9 cellular contexts compared by ENCODE assay signal in genomic region chr7:81447351-81447952, GRCh38.
DNase-seq lines count a peak whose midpoint lies in the region; ATAC-seq and TF ChIP-seq lines count a peak whose summit lies in the region.
"Had no signal": no experiment of that assay in that cellular context is flagged by ENCODE, and none has a peak within 500 bp of the region (broad histone marks: within the 10 kb centered on the region; RNA-seq: fewer than 3 reads in every experiment).

No MANE protein-coding gene starts in this region.

- DNase-seq in AG04450 (ENCODE audit: low read depth, low spot score) (peak; percentile 15), HFF-Myc (ENCODE audit: extremely low read depth, low read depth) (peak; percentile 63), epithelial cell of esophagus (ENCODE audit: low read depth) (peak; percentile 75), renal cortical epithelial cell (ENCODE audit: low read depth) (peak; percentile 73), ascending aorta (ENCODE audit: low spot score in 2 of 2) (no peak)
- DNase-seq: stimulated activated naive B cell treated with anti-CD40 and anti-IgM and Interleukin-4, amounts not matched to agents 10 μg/mL and 1 μg/mL and 100 μg/mL, for 72 hours had no signal

- intact Hi-C loops in ascending aorta (cut with DNase I) = no loop called here

- no peaks in the 10 kb centered on the region for H3F3A ChIP-seq in OCI-LY1 (ENCODE audit: insufficient read depth, low read length)

- H3K4me2 ChIP-seq in OCI-LY1 (ENCODE audit: low read length) = no peak overlapping the region

- no peaks in the 10 kb centered on the region for H3K27me3 ChIP-seq in AG04450 (ENCODE audit: control insufficient read depth, insufficient read depth, low read length)
- H3K27me3 ChIP-seq in OCI-LY1 (ENCODE audit: insufficient read depth, low read length) = no peaks in the 10 kb centered on the region
- no peaks in the 10 kb centered on the region for H3K27me3 ChIP-seq in ascending aorta

- no peak for ATAC-seq in GM18861 (IDR thresholded peaks at IDR 0.05; ENCODE audit: unreplicated experiment)
- ATAC-seq in HG02884 (IDR thresholded peaks at IDR 0.05; ENCODE audit: unreplicated experiment) = no peak

- H4K20me1 ChIP-seq in OCI-LY1 (ENCODE audit: insufficient read depth, low read length) = no peaks in the 10 kb centered on the region

- H2AFZ ChIP-seq in OCI-LY1 (ENCODE audit: low read length) = no peak overlapping the region

- H3K36me3 ChIP-seq in OCI-LY1 (ENCODE audit: insufficient read depth, low read length) (no peaks in the 10 kb centered on the region), ascending aorta (no peaks in the 10 kb centered on the region)

- H3K9me2 ChIP-seq in OCI-LY1 (ENCODE audit: low read depth, low read length) = no peaks in the 10 kb centered on the region

- H3K9ac ChIP-seq in OCI-LY1 (ENCODE audit: low read length) = no peak overlapping the region

- H3K4me3 ChIP-seq in AG04450 (ENCODE audit: low read depth, low read length) (no peak overlapping the region), HFF-Myc (replicated peaks; ENCODE audit: low read depth, low read length) (no peak overlapping the region), OCI-LY1 (ENCODE audit: low read depth, low read length, poor library complexity, severe bottlenecking) (no peak overlapping the region), epithelial cell of esophagus (ENCODE audit: low read length) (no peak overlapping the region), ascending aorta (no peak overlapping the region)

- no peaks in the 10 kb centered on the region for H3K9me3 ChIP-seq in AG04450 (ENCODE audit: control insufficient read depth, insufficient read depth, low read length)
- H3K9me3 ChIP-seq in OCI-LY1 (ENCODE audit: low read length) = no peaks in the 10 kb centered on the region
- no peaks in the 10 kb centered on the region for H3K9me3 ChIP-seq in ascending aorta

- H3K79me2 ChIP-seq in OCI-LY1 (ENCODE audit: insufficient read depth, low read length) = no peaks in the 10 kb centered on the region

- CTCF ChIA-PET in AG04450 (lab: Charles Lee) = interaction anchor here (0.9 to 1.0 kb wide), 3 partner anchors 9 to 747 kb away, joined by 3 read pairs; no protein-coding TSS in a partner anchor

- H3K4me1 ChIP-seq in OCI-LY1 (ENCODE audit: insufficient read depth, low read length, severe bottlenecking) (no peaks in the 10 kb centered on the region), ascending aorta (no peaks in the 10 kb centered on the region)

- POLR2A ChIA-PET in AG04450 (lab: Yijun Ruan, JAX) = no interaction called here

- H3K27ac ChIP-seq in AG04450 (ENCODE audit: low read depth, low read length) (no peak overlapping the region), OCI-LY1 (ENCODE audit: low read depth, low read length, poor library complexity, severe bottlenecking) (no peak overlapping the region), ascending aorta (no peak overlapping the region)

- peak; percentile 69 for TF ChIP-seq CTCF in AG04450 (IDR thresholded peaks at IDR 0.05; ENCODE audit: low read depth, low read length)
- TF ChIP-seq CTCF in HFF-Myc (IDR thresholded peaks at IDR 0.05; ENCODE audit: low read depth, low read length, missing control alignments) = peak; percentile 46
- TF ChIP-seq CTCF in OCI-LY1 (IDR thresholded peaks at IDR 0.05; ENCODE audit: low read length) = peak; percentile 46
- TF ChIP-seq CTCF in epithelial cell of esophagus (IDR thresholded peaks at IDR 0.05; ENCODE audit: insufficient read depth, low read depth, low read length, missing control alignments) = peak; percentile 71
- TF ChIP-seq CTCF in ascending aorta (IDR thresholded peaks at IDR 0.05) = no peak

Comparison
In these comparisons a context has a peak if more than half of its experiments do, and no peak if none do; other contexts are left out.
1. DNase-seq: peak in AG04450 (single experiment), HFF-Myc (single experiment), epithelial cell of esophagus (single experiment) and renal cortical epithelial cell (single experiment); none in ascending aorta (0 of 2).
2. CTCF ChIP-seq: peak in AG04450 (single experiment), HFF-Myc (single experiment), OCI-LY1 (single experiment) and epithelial cell of esophagus (single experiment); none in ascending aorta (0 of 3).